ENCODE assay signal across 20 cellular contexts in the genomic region with DNA sequence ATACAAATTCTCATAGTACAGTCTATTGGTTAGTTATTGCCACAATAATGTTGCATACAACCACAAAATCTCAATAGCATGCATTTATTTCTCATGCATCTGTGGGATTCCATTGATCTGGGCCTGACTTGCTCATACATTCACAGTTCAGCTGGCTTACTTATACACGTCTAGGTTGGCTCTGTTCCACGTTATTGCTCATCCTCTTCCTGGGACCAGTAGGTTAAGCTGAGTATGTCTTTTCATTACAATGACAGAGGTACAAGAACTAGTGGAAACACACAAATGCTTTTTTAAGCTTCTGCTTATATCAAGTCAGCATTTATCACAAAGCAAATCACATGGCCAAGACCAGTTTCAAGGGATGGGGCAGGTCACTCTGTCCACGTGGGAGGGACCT.
DNase-seq lines count a peak whose midpoint lies in the region; ATAC-seq, FAIRE-seq and TF ChIP-seq lines count a peak whose summit lies in the region.
"Had no signal": no experiment of that assay in that cellular context is flagged by ENCODE, and none has a peak within 500 bp of the region (broad histone marks: within the 10 kb centered on the region; RNA-seq: fewer than 3 reads in every experiment).

No MANE protein-coding gene starts in this region.

- H3K14ac ChIP-seq in H1 (ENCODE audit: insufficient read length), result no peak overlapping the region
- H3K14ac ChIP-seq in mesenchymal stem cell (ENCODE audit: low read length in 2 of 2), result no peak overlapping the region

- H3K56ac ChIP-seq in H1 (replicated peaks; ENCODE audit: insufficient read length, low read depth, low read length), result no peak overlapping the region

- H3K36me3 ChIP-seq in PC-3 (ENCODE audit: low read depth, low read length), result no peaks in the 10 kb centered on the region
- H3K36me3 ChIP-seq in H1 (ENCODE audit: control insufficient read depth in 2 of 4, insufficient read depth in 4 of 4, low read length in 3 of 4), result peaks cover 0 to 8% (median 0%) of the 10 kb centered on the region in 4 experiments; a peak in 1 of 8 replicates
- H3K36me3 ChIP-seq in mesenchymal stem cell (ENCODE audit: control insufficient read depth in 1 of 2, insufficient read depth in 2 of 2, low read depth in 1 of 2, low read length in 2 of 2), result no peaks in the 10 kb centered on the region
- no peaks in the 10 kb centered on the region for H3K36me3 ChIP-seq in esophagus squamous epithelium
- H3K36me3 ChIP-seq: SJCRH30, uterus had no signal

- H3K79me2 ChIP-seq in PC-3 (ENCODE audit: low read length) (no peaks in the 10 kb centered on the region), H1 (ENCODE audit: control insufficient read depth in 1 of 2, insufficient read depth in 2 of 2, low read length in 2 of 2) (no peaks in the 10 kb centered on the region)

- WGBS in H1 (ENCODE audit: extremely low coverage in 1 of 2, insufficient coverage in 1 of 2, insufficient read length in 1 of 2, insufficient replicate concordance in 2 of 2, low coverage in 1 of 2, low lambda C conversion rate in 2 of 2, missing lambda C conversion rate in 1 of 2), 2 experiments, result 94% methylated on average over 3 of the region's 3 CpGs; no CpG with 5 or more reads in 1 of the 2 experiments
- 58% methylated on average over 2 of the region's 3 CpGs for WGBS in mesenchymal stem cell
- 13 to 46% methylated on average over 3 of the region's 3 CpGs for WGBS in esophagus squamous epithelium, 2 donors

- TF ChIP-seq CTCF in PC-3 (conservative IDR thresholded peaks at IDR 0.05; ENCODE audit: low read depth, low read length), result no peak
- TF ChIP-seq CTCF in H1 (IDR thresholded peaks at IDR 0.05; ENCODE audit: control extremely low read depth in 1 of 3, insufficient read depth in 1 of 3, low read depth in 1 of 3, low read length in 3 of 3), result no peak
- no peak for TF ChIP-seq CTCF in esophagus squamous epithelium (IDR thresholded peaks at IDR 0.05)

- H3K27ac ChIP-seq in PC-3 (ENCODE audit: low read length) (no peak overlapping the region), H1 (ENCODE audit: low read depth, low read length) (no peak overlapping the region), mesenchymal stem cell (ENCODE audit: low read length, poor library complexity, severe bottlenecking) (no peak overlapping the region), esophagus squamous epithelium (no peak overlapping the region)
- H3K27ac ChIP-seq: SJCRH30, uterus had no signal

- H3K9ac ChIP-seq in PC-3 (ENCODE audit: low read length) (no peak overlapping the region), H1 (replicated peaks in 1 of 4; ENCODE audit: extremely low read depth in 1 of 4, low read depth in 3 of 4, low read length in 3 of 4) (no peak overlapping the region), mesenchymal stem cell (ENCODE audit: low read length) (no peak overlapping the region)

- no peaks in the 10 kb centered on the region for H4K20me1 ChIP-seq in PC-3 (ENCODE audit: low read length)
- no peaks in the 10 kb centered on the region for H4K20me1 ChIP-seq in H1 (replicated peaks in 1 of 2; ENCODE audit: control insufficient read depth in 1 of 2, insufficient read depth in 2 of 2, low read length in 2 of 2)

- H4K8ac ChIP-seq in H1 (ENCODE audit: extremely low read depth, insufficient read depth, low read length) (no peak overlapping the region), mesenchymal stem cell (ENCODE audit: low read length) (no peak overlapping the region)

- no peak overlapping the region for H2BK120ac ChIP-seq in H1 (replicated peaks; ENCODE audit: low read depth, low read length)
- no peak overlapping the region for H2BK120ac ChIP-seq in mesenchymal stem cell (ENCODE audit: low read depth, low read length)

- H3K9me3 ChIP-seq in PC-3 (ENCODE audit: low read length), result no peaks in the 10 kb centered on the region
- peaks cover 23% of the 10 kb centered on the region in 2 experiments for H3K9me3 ChIP-seq in H1 (ENCODE audit: insufficient read depth in 2 of 2, low read depth in 1 of 2, low read length in 1 of 2)
- peaks cover 6% of the 10 kb centered on the region for H3K9me3 ChIP-seq in mesenchymal stem cell (ENCODE audit: control insufficient read depth, low read length)
- peaks cover 0 to 17% (median 0%) of the 10 kb centered on the region in 3 donors for H3K9me3 ChIP-seq in esophagus squamous epithelium
- H3K9me3 ChIP-seq: SJCRH30, uterus had no signal

- no peak for TF ChIP-seq EP300 in H1 (IDR thresholded peaks at IDR 0.05; ENCODE audit: borderline replicate concordance in 1 of 2, low read depth in 2 of 2, low read length in 2 of 2)

- peak; percentile 71 for ATAC-seq in PC-3
- no peak for ATAC-seq in GM21381 (IDR thresholded peaks at IDR 0.05; ENCODE audit: unreplicated experiment)
- ATAC-seq in HG03521 (IDR thresholded peaks at IDR 0.05; ENCODE audit: unreplicated experiment), result no peak
- ATAC-seq: activated CD8-positive, alpha-beta T cell treated with anti-CD3 and anti-CD28 coated beads for 36 hours; left ventricle myocardium superior; natural killer cell treated with Interleukin-12 subunit alpha and Interleukin-12 subunit beta and Interleukin-15 and Interleukin-18, amount 100 ng/mL, for 72 hours; stimulated activated effector memory CD8-positive, alpha-beta T cell treated with anti-CD3 and anti-CD28 coated beads, Interleukin-12 subunit alpha, Interleukin-12 subunit beta, amount 100 ng/mL, for 72 hours had no signal

- H3K4me2 ChIP-seq in PC-3 (ENCODE audit: low read length) (no peak overlapping the region), H1 (ENCODE audit: insufficient read depth in 1 of 2, low read depth in 2 of 2, low read length in 2 of 2) (no peak overlapping the region), mesenchymal stem cell (ENCODE audit: low read length, poor library complexity, severe bottlenecking) (no peak overlapping the region)

- H2AFZ ChIP-seq in PC-3 (ENCODE audit: low read length) (no peak overlapping the region), H1 (ENCODE audit: low read length) (no peak overlapping the region), mesenchymal stem cell (ENCODE audit: low read depth, low read length) (no peak overlapping the region)

- H4K91ac ChIP-seq in H1 (replicated peaks; ENCODE audit: insufficient read length, low read length) (no peak overlapping the region), mesenchymal stem cell (ENCODE audit: low read length) (no peak overlapping the region)

- H4K5ac ChIP-seq in H1 (ENCODE audit: insufficient read length, low read depth, low read length), result no peak overlapping the region

- CTCF ChIA-PET in PC-3 (lab: Charles Lee), result no interaction called here
- CTCF ChIA-PET in H1 (lab: Charles Lee; ENCODE audit: partially characterized antibody), result no interaction called here

- H2BK20ac ChIP-seq in H1 (ENCODE audit: low read length), result no peak overlapping the region

- H2BK15ac ChIP-seq in H1 (ENCODE audit: low read length) (0 out of 2 replicates have a peak overlapping the region, but pooled peaks have one; percentile 25), mesenchymal stem cell (ENCODE audit: low read depth, poor library complexity, severe bottlenecking) (no peak overlapping the region)

- H3K23ac ChIP-seq in H1 (ENCODE audit: insufficient read length) (no peak overlapping the region), mesenchymal stem cell (ENCODE audit: low read length in 2 of 2) (no peak overlapping the region)

- H3K79me1 ChIP-seq in H1 (ENCODE audit: low read depth, low read length) (no peaks in the 10 kb centered on the region), mesenchymal stem cell (replicated peaks; ENCODE audit: low read length, poor library complexity, severe bottlenecking) (no peaks in the 10 kb centered on the region)

- H3K4ac ChIP-seq in H1 (replicated peaks; ENCODE audit: insufficient read length, low read depth, low read length) (no peak overlapping the region), mesenchymal stem cell (ENCODE audit: low read depth in 1 of 2, low read length in 2 of 2) (no peak overlapping the region)

- no peaks in the 10 kb centered on the region for H3K23me2 ChIP-seq in H1 (ENCODE audit: low read depth, low read length)

- H2AK5ac ChIP-seq in H1 (ENCODE audit: low read depth, low read length) (no peak overlapping the region), mesenchymal stem cell (ENCODE audit: low read length, severe bottlenecking) (no peak overlapping the region)

- intact Hi-C loops in PC-3 (cut with micrococcal nuclease), result no loop called here
- intact Hi-C loops in esophagus squamous epithelium (cut with DNase I), result no loop called here

- POLR2A ChIA-PET in PC-3 (lab: Charles Lee; ENCODE audit: unreplicated experiment), result no interaction called here
- POLR2A ChIA-PET in H1 (lab: Charles Lee; ENCODE audit: partially characterized antibody), result no interaction called here

- DNase-seq in GM04504 (ENCODE audit: low read depth) (peak; percentile 32), PC-3 (peak; percentile 92), H1 (ENCODE audit: low read depth in 1 of 2, low spot score in 2 of 2) (no peak), mesenchymal stem cell (peak; percentile 46), esophagus squamous epithelium (lab: John Stamatoyannopoulos, UW) (no peak)
- no peak for DNase-seq in activated CD4-positive, alpha-beta T cell treated with anti-CD3 and anti-CD28 coated beads, Interleukin-2, amount 50 U/mL, for 4 hours
- DNase-seq: activated CD8-positive, alpha-beta T cell treated with anti-CD3 and anti-CD28 coated beads for 36 hours; aorta; GF-D8; left ventricle myocardium superior; NCI-H187; NCI-H774; SJCRH30; stimulated activated CD4-positive, alpha-beta T cell treated with anti-CD3 and anti-CD28 coated beads, Interleukin-4, amount 100 ng/mL, for 24 hours; uterus had no signal

- TF ChIP-seq RAD21 in H1 (IDR thresholded peaks at IDR 0.05 in 1 of 2, conservative IDR thresholded peaks at IDR 0.05 in 1 of 2; ENCODE audit: low read depth in 2 of 2, low read length in 2 of 2), result no peak

- H3K27me3 ChIP-seq in PC-3 (ENCODE audit: low read length) (no peaks in the 10 kb centered on the region), H1 (replicated peaks in 1 of 4; ENCODE audit: control insufficient read depth in 3 of 4, extremely low read depth in 1 of 4, insufficient read depth in 3 of 4, low read length in 3 of 4) (no peaks in the 10 kb centered on the region), mesenchymal stem cell (ENCODE audit: control insufficient read depth in 1 of 2, insufficient read depth in 1 of 2, low read length in 2 of 2) (no peaks in the 10 kb centered on the region), esophagus squamous epithelium (no peaks in the 10 kb centered on the region)
- H3K27me3 ChIP-seq: SJCRH30, uterus had no signal

- no peak for FAIRE-seq in H1 (lab: Jason Lieb, UNC)
- FAIRE-seq: GM18507 had no signal

- no peaks in the 10 kb centered on the region for H3F3A ChIP-seq in PC-3 (ENCODE audit: low read length, unreplicated experiment)

- no peak overlapping the region for H3K18ac ChIP-seq in H1 (ENCODE audit: extremely low read depth, low read length)
- H3K18ac ChIP-seq in mesenchymal stem cell (ENCODE audit: low read depth in 1 of 2, low read length in 2 of 2), result no peak overlapping the region

- no peaks in the 10 kb centered on the region for H3K9me2 ChIP-seq in PC-3 (replicated peaks; ENCODE audit: low read length)

- no peak for TF ChIP-seq POLR2A in H1 (IDR thresholded peaks at IDR 0.05; ENCODE audit: control extremely low read depth in 1 of 2, low read depth in 2 of 2, low read length in 2 of 2)
- TF ChIP-seq POLR2A in esophagus squamous epithelium (IDR thresholded peaks at IDR 0.05), result no peak

- H2BK12ac ChIP-seq in H1 (ENCODE audit: low read depth, low read length) (no peak overlapping the region), mesenchymal stem cell (ENCODE audit: low read length in 2 of 2) (no peak overlapping the region)

- H3K4me3 ChIP-seq in PC-3 (ENCODE audit: low read length) (no peak overlapping the region), H1 (ENCODE audit: extremely low read depth in 1 of 4, insufficient read depth in 2 of 4, low read depth in 3 of 4, low read length in 4 of 4) (no peak overlapping the region), mesenchymal stem cell (ENCODE audit: insufficient read depth in 1 of 2, low read depth in 1 of 2, low read length in 2 of 2) (no peak overlapping the region), esophagus squamous epithelium (no peak overlapping the region)
- H3K4me3 ChIP-seq: SJCRH30, uterus had no signal

- H3K4me1 ChIP-seq in PC-3 (ENCODE audit: insufficient read depth, low read length), result peaks cover 11% of the 10 kb centered on the region; the same call in 1 of the 2 replicates
- peaks cover 0 to 3% (median 0%) of the 10 kb centered on the region in 4 experiments; a peak in 2 of 7 replicates for H3K4me1 ChIP-seq in H1 (replicated peaks in 1 of 4; ENCODE audit: control insufficient read depth in 3 of 4, insufficient read depth in 4 of 4, low read length in 3 of 4)
- H3K4me1 ChIP-seq in mesenchymal stem cell (ENCODE audit: control insufficient read depth, insufficient read depth, low read depth, low read length), result no peaks in the 10 kb centered on the region
- peaks cover 0 to 2% (median 0%) of the 10 kb centered on the region in 3 donors for H3K4me1 ChIP-seq in esophagus squamous epithelium
- H3K4me1 ChIP-seq: SJCRH30, uterus had no signal

- BruUV-seq in PC-3 (replicated peaks; lab: Mats Ljungman, UMichigan), result no TSS peak

- no peak overlapping the region for H2BK5ac ChIP-seq in H1 (ENCODE audit: low read depth, low read length)
- no peak overlapping the region for H2BK5ac ChIP-seq in mesenchymal stem cell (ENCODE audit: low read depth, low read length, poor library complexity, severe bottlenecking)

Comparison
In these comparisons a context has a peak if more than half of its experiments do, and no peak if none do; other contexts are left out.
1. DNase-seq: peak in GM04504 (single experiment), PC-3 (single experiment) and mesenchymal stem cell (single experiment); none in H1 (0 of 2), activated CD4-positive, alpha-beta T cell treated with anti-CD3 and anti-CD28 coated beads, Interleukin-2, amount 50 U/mL, for 4 hours (0 of 2) and esophagus squamous epithelium (single experiment).